Comparison of ENCODE assay signal across 17 cellular contexts in genomic region chr9:124752967-124753366, GRCh38. TPM values are rescaled to one million over a fixed set of nuclear protein-coding genes. Genes with fewer than 3 reads are reported as not detected.
A peak's percentile ranks its signal among the peaks of the same experiment; 100 is the strongest.
DNase-seq lines count a peak whose midpoint lies in the region; ATAC-seq, FAIRE-seq and TF ChIP-seq lines count a peak whose summit lies in the region.
"Had no signal": no experiment of that assay in that cellular context is flagged by ENCODE, and none has a peak within 500 bp of the region (broad histone marks: within the 10 kb centered on the region; RNA-seq: fewer than 3 reads in every experiment).

No MANE protein-coding gene starts in this region.

- H3F3A ChIP-seq in PC-3 (ENCODE audit: low read length, unreplicated experiment) (no peaks in the 10 kb centered on the region), smooth muscle cell (ENCODE audit: low read depth) (peaks cover 4% of the 10 kb centered on the region)

- WGBS in H1 (ENCODE audit: extremely low coverage in 1 of 2, insufficient coverage in 1 of 2, insufficient read length in 1 of 2, insufficient replicate concordance in 2 of 2, low coverage in 1 of 2, low lambda C conversion rate in 2 of 2, missing lambda C conversion rate in 1 of 2), 2 experiments = 85% methylated on average over 1 of the region's 1 CpG; no CpG with 5 or more reads in 1 of the 2 experiments
- WGBS in smooth muscle cell (ENCODE audit: low lambda C conversion rate) = 70% methylated on average over 1 of the region's 1 CpG

- no peaks in the 10 kb centered on the region for H3K36me3 ChIP-seq in PC-3 (ENCODE audit: low read depth, low read length)
- no peaks in the 10 kb centered on the region for H3K36me3 ChIP-seq in H1 (ENCODE audit: control insufficient read depth in 2 of 4, insufficient read depth in 4 of 4, low read length in 3 of 4)
- H3K36me3 ChIP-seq in smooth muscle cell (ENCODE audit: low read depth) = no peaks in the 10 kb centered on the region
- H3K36me3 ChIP-seq: BLaER1 treated with 17β-estradiol and CSF1 and Interleukin-3, amounts not matched to agents 10 nM and 100 nM; esophagus muscularis mucosa; tibial nerve had no signal

- H3K27ac ChIP-seq in PC-3 (ENCODE audit: low read length) (no peak overlapping the region), H1 (ENCODE audit: low read depth, low read length) (no peak overlapping the region), smooth muscle cell (ENCODE audit: low read depth) (no peak overlapping the region)
- H3K27ac ChIP-seq: BLaER1 treated with 17β-estradiol and CSF1 and Interleukin-3, amounts not matched to agents 10 nM and 100 nM; esophagus muscularis mucosa; tibial nerve had no signal

- no peak for TF ChIP-seq EP300 in H1 (IDR thresholded peaks at IDR 0.05; ENCODE audit: borderline replicate concordance in 1 of 2, low read depth in 2 of 2, low read length in 2 of 2)

- H4K20me1 ChIP-seq in PC-3 (ENCODE audit: low read length) = no peaks in the 10 kb centered on the region
- no peaks in the 10 kb centered on the region for H4K20me1 ChIP-seq in H1 (replicated peaks in 1 of 2; ENCODE audit: control insufficient read depth in 1 of 2, insufficient read depth in 2 of 2, low read length in 2 of 2)
- no peaks in the 10 kb centered on the region for H4K20me1 ChIP-seq in smooth muscle cell (ENCODE audit: low read depth)

- H2BK15ac ChIP-seq in H1 (ENCODE audit: low read length) = no peak overlapping the region

- H3K4me3 ChIP-seq in PC-3 (ENCODE audit: low read length) (no peak overlapping the region), H1 (ENCODE audit: extremely low read depth in 1 of 4, insufficient read depth in 2 of 4, low read depth in 3 of 4, low read length in 4 of 4) (no peak overlapping the region; a peak in 1 of 8 replicates), smooth muscle cell (no peak overlapping the region)
- H3K4me3 ChIP-seq: BLaER1 treated with 17β-estradiol and CSF1 and Interleukin-3, amounts not matched to agents 10 nM and 100 nM; esophagus muscularis mucosa; tibial nerve had no signal

- no peak overlapping the region for H3K4ac ChIP-seq in H1 (replicated peaks; ENCODE audit: insufficient read length, low read depth, low read length)

- no peak overlapping the region for H4K91ac ChIP-seq in H1 (replicated peaks; ENCODE audit: insufficient read length, low read length)

- FAIRE-seq in H1 (lab: Jason Lieb, UNC) = no peak

- H3K9ac ChIP-seq in PC-3 (ENCODE audit: low read length) = no peak overlapping the region
- no peak overlapping the region for H3K9ac ChIP-seq in H1 (replicated peaks in 1 of 4; ENCODE audit: extremely low read depth in 1 of 4, low read depth in 3 of 4, low read length in 3 of 4)
- H3K9ac ChIP-seq in smooth muscle cell (ENCODE audit: low read depth) = no peak overlapping the region
- H3K9ac ChIP-seq: BLaER1 treated with 17β-estradiol and CSF1 and Interleukin-3, amounts not matched to agents 10 nM and 100 nM had no signal

- DNase-seq in EH (ENCODE audit: low read depth) (peak; percentile 79), PC-3 (peak; percentile 23), H1 (ENCODE audit: low read depth in 1 of 2, low spot score in 2 of 2) (no peak), non-pigmented ciliary epithelial cell (ENCODE audit: low read depth) (peak; percentile 51), globus pallidus (ENCODE audit: low spot score) (no peak), smooth muscle cell (lab: John Stamatoyannopoulos, UW; ENCODE audit: unreplicated experiment) (no peak), left lobe of liver (ENCODE audit: low spot score) (no peak), Ammon's horn (ENCODE audit: low spot score) (no peak)
- DNase-seq: activated naive CD4-positive, alpha-beta T cell treated with anti-CD3 and anti-CD28 coated beads, Interleukin-2, amount 50 U/mL, for 16 hours; Kasumi-1; NCI-H1930; posterior cingulate gyrus; stimulated activated CD8-positive, alpha-beta memory T cell treated with anti-CD3 and anti-CD28 coated beads, Interleukin-4, amount 100 ng/mL, for 48 hours had no signal

- H3K4me2 ChIP-seq in PC-3 (ENCODE audit: low read length) (no peak overlapping the region), H1 (ENCODE audit: insufficient read depth in 1 of 2, low read depth in 2 of 2, low read length in 2 of 2) (no peak overlapping the region), smooth muscle cell (no peak overlapping the region)

- no peak overlapping the region for H3K18ac ChIP-seq in H1 (ENCODE audit: extremely low read depth, low read length)

- H4K8ac ChIP-seq in H1 (ENCODE audit: extremely low read depth, insufficient read depth, low read length) = no peak overlapping the region

- H2AFZ ChIP-seq in PC-3 (ENCODE audit: low read length) = no peak overlapping the region
- no peak overlapping the region for H2AFZ ChIP-seq in H1 (ENCODE audit: low read length)
- H2AFZ ChIP-seq in smooth muscle cell (ENCODE audit: low read depth) = no peak overlapping the region

- ATAC-seq in PC-3 = no peak; the same call in 1 of the 2 replicates
- no peak for ATAC-seq in left lobe of liver
- ATAC-seq: WTC11 had no signal

- no peaks in the 10 kb centered on the region for H3K27me3 ChIP-seq in PC-3 (ENCODE audit: low read length)
- H3K27me3 ChIP-seq in H1 (replicated peaks in 1 of 4; ENCODE audit: control insufficient read depth in 3 of 4, extremely low read depth in 1 of 4, insufficient read depth in 3 of 4, low read length in 3 of 4) = no peaks in the 10 kb centered on the region
- no peaks in the 10 kb centered on the region for H3K27me3 ChIP-seq in smooth muscle cell (ENCODE audit: low read depth)
- H3K27me3 ChIP-seq: tibial nerve had no signal

- no peak for TF ChIP-seq CTCF in PC-3 (conservative IDR thresholded peaks at IDR 0.05; ENCODE audit: low read depth, low read length)
- no peak for TF ChIP-seq CTCF in H1 (IDR thresholded peaks at IDR 0.05; ENCODE audit: control extremely low read depth in 1 of 3, insufficient read depth in 1 of 3, low read depth in 1 of 3, low read length in 3 of 3)
- no peak for TF ChIP-seq CTCF in smooth muscle cell (IDR thresholded peaks at IDR 0.05; ENCODE audit: borderline replicate concordance, insufficient read depth, poor library complexity, severe bottlenecking)

- no peak overlapping the region for H2BK20ac ChIP-seq in H1 (ENCODE audit: low read length)

- no peaks in the 10 kb centered on the region for H3K23me2 ChIP-seq in H1 (ENCODE audit: low read depth, low read length)

- TF ChIP-seq RAD21 in H1 (IDR thresholded peaks at IDR 0.05 in 1 of 2, conservative IDR thresholded peaks at IDR 0.05 in 1 of 2; ENCODE audit: low read depth in 2 of 2, low read length in 2 of 2) = no peak

- H2BK5ac ChIP-seq in H1 (ENCODE audit: low read depth, low read length) = no peak overlapping the region

- H3K79me2 ChIP-seq in PC-3 (ENCODE audit: low read length) = 0 out of 2 replicates have a peak, but pooled peaks cover 4% of the 10 kb centered on the region
- peaks cover 0 to 88% of the 10 kb centered on the region in 2 experiments; a peak in 3 of 4 replicates for H3K79me2 ChIP-seq in H1 (ENCODE audit: control insufficient read depth in 1 of 2, insufficient read depth in 2 of 2, low read length in 2 of 2)
- no peaks in the 10 kb centered on the region for H3K79me2 ChIP-seq in smooth muscle cell (ENCODE audit: low read depth)

- H3K14ac ChIP-seq in H1 (ENCODE audit: insufficient read length) = no peak overlapping the region

- H3K56ac ChIP-seq in H1 (replicated peaks; ENCODE audit: insufficient read length, low read depth, low read length) = no peak overlapping the region

- CTCF ChIA-PET in PC-3 (lab: Charles Lee) (interaction anchor here (0.6 to 1.7 kb wide), 2 partner anchors 136 to 201 kb away, joined by 3 to 4 read pairs; no protein-coding TSS in a partner anchor), H1 (lab: Charles Lee; ENCODE audit: partially characterized antibody) (interaction anchor here (1.0 to 2.8 kb wide), 10 partner anchors 9 to 100 kb away, joined by 3 to 16 read pairs (median 5); partner anchors contain the start of genes NR6A1 and WDR38)

- H3K79me1 ChIP-seq in H1 (ENCODE audit: low read depth, low read length) = 0 out of 2 replicates have a peak, but pooled peaks cover 3% of the 10 kb centered on the region

- intact Hi-C loops in PC-3 (cut with micrococcal nuclease) = loop anchor here (5.0 kb wide), 1 partner anchor 201 kb away; no protein-coding TSS in a partner anchor

- no peaks in the 10 kb centered on the region for H3K9me2 ChIP-seq in PC-3 (replicated peaks; ENCODE audit: low read length)

- BruUV-seq in PC-3 (replicated peaks; lab: Mats Ljungman, UMichigan) = no TSS peak

- no peak overlapping the region for H4K5ac ChIP-seq in H1 (ENCODE audit: insufficient read length, low read depth, low read length)

- no peak overlapping the region for H3K23ac ChIP-seq in H1 (ENCODE audit: insufficient read length)

- H2AK5ac ChIP-seq in H1 (ENCODE audit: low read depth, low read length) = no peak overlapping the region

- H2BK120ac ChIP-seq in H1 (replicated peaks; ENCODE audit: low read depth, low read length) = no peak overlapping the region

- H3K9me3 ChIP-seq in PC-3 (ENCODE audit: low read length) (no peaks in the 10 kb centered on the region), H1 (ENCODE audit: insufficient read depth in 2 of 2, low read depth in 1 of 2, low read length in 1 of 2) (no peaks in the 10 kb centered on the region), smooth muscle cell (replicated peaks; ENCODE audit: low read depth) (no peaks in the 10 kb centered on the region)
- H3K9me3 ChIP-seq: BLaER1 treated with 17β-estradiol and CSF1 and Interleukin-3, amounts not matched to agents 10 nM and 100 nM; esophagus muscularis mucosa; tibial nerve had no signal

- POLR2A ChIA-PET in PC-3 (lab: Charles Lee; ENCODE audit: unreplicated experiment) = no interaction called here
- POLR2A ChIA-PET in H1 (lab: Charles Lee; ENCODE audit: partially characterized antibody) = interaction anchor here (0.6 to 2.1 kb wide), 3 partner anchors 9 to 331 kb away, joined by 5 to 6 read pairs (median 6); no protein-coding TSS in a partner anchor

- H3K4me1 ChIP-seq in PC-3 (ENCODE audit: insufficient read depth, low read length) (0 out of 2 replicates have a peak, but pooled peaks cover 2% of the 10 kb centered on the region), H1 (replicated peaks in 1 of 4; ENCODE audit: control insufficient read depth in 3 of 4, insufficient read depth in 4 of 4, low read length in 3 of 4) (peaks cover 6 to 29% (median 12%) of the 10 kb centered on the region in 4 experiments), smooth muscle cell (ENCODE audit: low read depth) (peaks cover 52% of the 10 kb centered on the region)

- H2BK12ac ChIP-seq in H1 (ENCODE audit: low read depth, low read length) = 0 out of 2 replicates have a peak overlapping the region, but pooled peaks have one; percentile 35

- TF ChIP-seq POLR2A in H1 (IDR thresholded peaks at IDR 0.05; ENCODE audit: control extremely low read depth in 1 of 2, low read depth in 2 of 2, low read length in 2 of 2) = no peak

RNA-seq across cellular contexts. Expression of gene NR6A1, which starts 18.1 kb away (rescaled TPM):
- total RNA-seq in PC-3 (2014; rRNA removed) = 0.77 and 1.6 TPM in 2 replicates
- total RNA-seq in H1 (2021; fragmentation: NEBNext Ultra II Directional; extraction: Animal tissue kit (Norgen Biotek cat#: 25700)) = 232 and 237 TPM in 2 replicates
- polyA plus RNA-seq in H1 (2011; rRNA removed) = 77.0 and 93.2 TPM in 2 replicates
- 72.8 TPM for polyA plus RNA-seq in H1 (2011; cell fraction: cytosol; rRNA removed)
- polyA plus RNA-seq in H1 (2011; cell fraction: nucleus; rRNA removed) = 59.1 TPM
- 99.2 to 116 TPM (median 108 TPM) in 4 replicates for polyA plus RNA-seq in H1 (2012, experiment 1 of 2)
- polyA plus RNA-seq in H1 (2012, experiment 2 of 2) = 69.6 TPM
- polyA plus RNA-seq in H1 (2013, experiment 1 of 2) = 88.5 TPM
- polyA plus RNA-seq in H1 (2013, experiment 2 of 2) = 92.9 TPM
- 505 and 571 TPM in 2 replicates for polyA minus RNA-seq in H1 (2011; rRNA and poly(A)+ RNA removed)
- polyA minus RNA-seq in H1 (2011; cell fraction: cytosol; rRNA and poly(A)+ RNA removed) = 196 TPM
- 104 TPM for polyA minus RNA-seq in H1 (2011; cell fraction: nucleus; rRNA and poly(A)+ RNA removed)
- total RNA-seq in smooth muscle cell = 0.31 and 1.5 TPM in 2 replicates
- polyA plus RNA-seq in smooth muscle cell = 0.17 and 0.28 TPM in 2 replicates
- 2.4 TPM for total RNA-seq in left lobe of liver

RNA-seq across cellular contexts. Expression of gene OLFML2A, which starts 24.0 kb away (rescaled TPM):
- total RNA-seq in PC-3 (2014; rRNA removed) (3.4 and 4.7 TPM in 2 replicates), smooth muscle cell (6.6 and 17.0 TPM in 2 replicates), left lobe of liver (0.35 TPM)
- 11.4 and 11.5 TPM in 2 replicates for total RNA-seq in H1 (2021; fragmentation: NEBNext Ultra II Directional; extraction: Animal tissue kit (Norgen Biotek cat#: 25700))
- polyA plus RNA-seq in H1 (2011; rRNA removed) (7.8 and 8.7 TPM in 2 replicates), smooth muscle cell (3.5 and 11.2 TPM in 2 replicates)
- polyA plus RNA-seq in H1 (2011; cell fraction: cytosol; rRNA removed) = 4.7 TPM
- 5.7 TPM for polyA plus RNA-seq in H1 (2011; cell fraction: nucleus; rRNA removed)
- polyA plus RNA-seq in H1 (2012, experiment 1 of 2) = 5.8 to 9.0 TPM (median 7.0 TPM) in 4 replicates
- polyA plus RNA-seq in H1 (2012, experiment 2 of 2) = 6.6 TPM
- 15.9 TPM for polyA plus RNA-seq in H1 (2013, experiment 1 of 2)
- 14.8 TPM for polyA plus RNA-seq in H1 (2013, experiment 2 of 2)
- polyA minus RNA-seq in H1 (2011; rRNA and poly(A)+ RNA removed) = 5.5 and 6.7 TPM in 2 replicates
- polyA minus RNA-seq in H1 (2011; cell fraction: cytosol; rRNA and poly(A)+ RNA removed) = 14.4 TPM
- polyA minus RNA-seq in H1 (2011; cell fraction: nucleus; rRNA and poly(A)+ RNA removed) = 5.1 TPM

Comparison
In these comparisons a context has a peak if more than half of its experiments do, and no peak if none do; other contexts are left out.
1. DNase-seq: peak in EH (single experiment), PC-3 (single experiment) and non-pigmented ciliary epithelial cell (single experiment); none in H1 (0 of 2), globus pallidus (single experiment), smooth muscle cell (single experiment), left lobe of liver (single experiment) and Ammon's horn (single experiment).
2. RNA of gene NR6A1, which starts 18.1 kb away (total RNA-seq): 232 to 237 TPM in H1; 2.4 TPM in left lobe of liver (single experiment), 0.77 to 1.6 TPM in PC-3 and 0.31 to 1.5 TPM in smooth muscle cell; every median in the first group is over 10 times any median in the second.